1 cellular context compared by ENCODE assay signal in the genomic region with DNA sequence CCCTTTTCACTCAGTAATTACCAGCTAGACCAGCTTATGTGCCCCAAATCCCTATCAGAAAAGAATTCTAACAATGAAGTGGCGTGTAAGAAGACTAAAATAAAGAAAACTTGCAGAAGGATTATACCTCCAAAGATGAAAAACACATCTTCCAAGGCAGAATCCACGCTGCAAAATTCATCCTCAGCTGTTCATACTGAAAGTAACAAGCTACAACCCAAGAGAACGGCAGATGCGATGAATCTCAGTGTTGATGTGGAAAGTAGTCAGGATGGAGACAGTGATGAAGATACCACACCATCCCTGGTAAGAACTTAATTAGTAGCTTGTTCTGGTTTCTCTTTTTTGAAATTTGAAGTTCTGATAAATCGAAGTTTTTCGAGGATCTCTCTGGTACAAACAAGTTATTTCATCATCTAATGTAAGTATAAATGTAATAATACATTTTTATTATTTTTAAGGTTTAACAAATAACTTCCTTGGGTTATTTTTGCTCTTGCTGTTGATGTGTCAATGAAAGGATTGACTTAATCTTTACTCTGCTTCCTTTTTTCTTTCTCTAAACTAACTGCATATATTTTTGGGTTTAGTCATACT.
TF ChIP-seq lines count a peak whose summit lies in the region.

No MANE protein-coding gene starts in this region.

TF ChIP-seq in endothelial cell of umbilical vein, 7 proteins besides CTCF, POLR2A, EP300 and RAD21:
- TF ChIP-seq EZH2 (IDR thresholded peaks at IDR 0.05; ENCODE audit: borderline replicate concordance, low read depth, low read length, severe bottlenecking) (no peak), POLR2AphosphoS5 (IDR thresholded peaks at IDR 0.05; ENCODE audit: insufficient read depth, low read depth, low read length) (no peak), FOS (IDR thresholded peaks at IDR 0.05; ENCODE audit: borderline replicate concordance, insufficient read depth, low read length) (no peak), JUN (IDR thresholded peaks at IDR 0.05; ENCODE audit: borderline replicate concordance, insufficient read depth, insufficient read length, low read depth) (no peak), GATA2 (IDR thresholded peaks at IDR 0.05; ENCODE audit: insufficient read depth, insufficient read length, low read depth, low read length) (no peak), MYC (IDR thresholded peaks at IDR 0.05; ENCODE audit: low read depth, low read length) (no peak)
- TF ChIP-seq, protein P1, sequence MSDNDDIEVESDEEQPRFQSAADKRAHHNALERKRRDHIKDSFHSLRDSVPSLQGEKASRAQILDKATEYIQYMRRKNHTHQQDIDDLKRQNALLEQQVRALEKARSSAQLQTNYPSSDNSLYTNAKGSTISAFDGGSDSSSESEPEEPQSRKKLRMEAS (IDR thresholded peaks at IDR 0.05; ENCODE audit: insufficient read depth, insufficient read length): no peak
